1 cellular context compared by ENCODE assay signal in genomic region chr14:94164685-94165431, GRCh38.
TF ChIP-seq lines count a peak whose summit lies in the region.

No MANE protein-coding gene starts in this region.

TF ChIP-seq in IMR-90, 13 proteins besides CTCF, POLR2A, EP300 and RAD21 (continued from another document):
- TF ChIP-seq MAZ (IDR thresholded peaks at IDR 0.05; ENCODE audit: borderline replicate concordance, low read depth, low read length) (no peak), RCOR1 (IDR thresholded peaks at IDR 0.05; ENCODE audit: insufficient replicate concordance, low read length) (no peak), BHLHE40 (IDR thresholded peaks at IDR 0.05; ENCODE audit: low read depth, low read length) (no peak), SMC3 (IDR thresholded peaks at IDR 0.05; ENCODE audit: low read depth, low read length) (no peak), FOS (IDR thresholded peaks at IDR 0.05; ENCODE audit: low read depth, low read length) (no peak), MXI1 (IDR thresholded peaks at IDR 0.05; ENCODE audit: borderline replicate concordance, low read depth, low read length) (no peak), ELK1 (IDR thresholded peaks at IDR 0.05; ENCODE audit: borderline replicate concordance, low read depth, low read length) (no peak), CHD1 (IDR thresholded peaks at IDR 0.05; ENCODE audit: low read depth, low read length) (no peak), MAFK (IDR thresholded peaks at IDR 0.05; ENCODE audit: low read depth, low read length) (no peak)
